9 cellular contexts compared by ENCODE assay signal in the genomic region with DNA sequence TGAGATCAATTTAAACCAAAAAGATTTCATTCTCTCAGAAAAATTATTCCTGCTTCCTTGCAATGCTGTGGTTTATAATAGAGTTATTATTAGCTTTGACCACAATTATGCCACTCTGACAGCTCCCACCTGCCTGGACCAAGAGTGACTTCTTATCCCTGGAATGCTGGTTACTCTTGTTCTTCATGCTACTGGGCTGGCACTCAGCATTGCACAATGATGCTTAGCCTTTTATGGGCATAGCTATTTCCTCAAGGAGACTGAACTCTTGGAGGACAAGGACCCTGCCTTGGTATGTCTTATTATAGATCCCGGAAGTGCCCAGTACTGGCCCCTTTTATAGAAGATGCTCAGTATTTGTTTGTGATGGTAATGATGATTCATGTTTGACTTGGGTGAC.
A peak's percentile ranks its signal among the peaks of the same experiment; 100 is the strongest.
DNase-seq lines count a peak whose midpoint lies in the region; TF ChIP-seq lines count a peak whose summit lies in the region.
"Had no signal": no experiment of that assay in that cellular context is flagged by ENCODE, and none has a peak within 500 bp of the region (broad histone marks: within the 10 kb centered on the region; RNA-seq: fewer than 3 reads in every experiment).

No MANE protein-coding gene starts in this region.

- no peak for TF ChIP-seq CTCF in fibroblast of pulmonary artery (IDR thresholded peaks at IDR 0.05; ENCODE audit: low read length, missing control alignments)
- no peak for TF ChIP-seq CTCF in GM10266 (IDR thresholded peaks at IDR 0.05; ENCODE audit: control insufficient read depth, insufficient read depth, low read depth, missing control alignments)

- H3K4me3 ChIP-seq in SJSA1 (no peak overlapping the region), fibroblast of pulmonary artery (replicated peaks; ENCODE audit: low read depth, low read length) (no peak overlapping the region), skeletal muscle cell (ENCODE audit: low read depth, low read length) (no peak overlapping the region)

- H3K36me3 ChIP-seq in SJSA1 = peaks cover 3% of the 10 kb centered on the region; the same call in 1 of the 2 replicates

- no peaks in the 10 kb centered on the region for H3K27me3 ChIP-seq in SJSA1 (replicated peaks)

- no peaks in the 10 kb centered on the region for H3K9me3 ChIP-seq in SJSA1 (replicated peaks)

- H3K27ac ChIP-seq in SJSA1 = peak overlapping the region; percentile 96

- DNase-seq in H4 (ENCODE audit: low spot score) (peak; percentile 99), SJSA1 (ENCODE audit: low read depth in 1 of 2, low spot score in 2 of 2) (peak; percentile 95 to 96), fibroblast of pulmonary artery (ENCODE audit: low read depth) (peak; percentile 99), skeletal muscle cell (ENCODE audit: low read depth) (peak; percentile 92), GM10266 (ENCODE audit: extremely low spot score) (no peak), UCSD-AML1 (lab: John Stamatoyannopoulos, UW; ENCODE audit: unreplicated experiment) (no peak), Ammon's horn (ENCODE audit: low spot score) (no peak)
- DNase-seq in activated effector memory CD4-positive, alpha-beta T cell treated with anti-CD3 and anti-CD28 coated beads, Interleukin-2, amount 50 U/mL, for 16 hours = no peak
- DNase-seq: NCI-H1436 treated with DMSO at 0.1 percent for 48 hours had no signal

- peaks cover 48% of the 10 kb centered on the region for H3K4me1 ChIP-seq in SJSA1 (replicated peaks)

Comparison
In these comparisons a context has a peak if more than half of its experiments do, and no peak if none do; other contexts are left out.
1. DNase-seq: peak in H4 (single experiment), SJSA1 (2 of 2), fibroblast of pulmonary artery (single experiment) and skeletal muscle cell (single experiment); none in GM10266 (single experiment), activated effector memory CD4-positive, alpha-beta T cell treated with anti-CD3 and anti-CD28 coated beads, Interleukin-2, amount 50 U/mL, for 16 hours (single experiment), UCSD-AML1 (single experiment) and Ammon's horn (single experiment).